Comparison of ENCODE assay signal across 1 cellular context in genomic region chr16:75011634-75012307, GRCh38.
TF ChIP-seq lines count a peak whose summit lies in the region.

No MANE protein-coding gene starts in this region.

TF ChIP-seq in SK-N-SH, 30 proteins besides CTCF, POLR2A, EP300 and RAD21 (continued from another document):
- TF ChIP-seq ZBTB33 (IDR thresholded peaks at IDR 0.05; ENCODE audit: borderline replicate concordance, low read depth) (no peak), NFIC (IDR thresholded peaks at IDR 0.05; ENCODE audit: borderline replicate concordance) (no peak)
